In the genomic region with DNA sequence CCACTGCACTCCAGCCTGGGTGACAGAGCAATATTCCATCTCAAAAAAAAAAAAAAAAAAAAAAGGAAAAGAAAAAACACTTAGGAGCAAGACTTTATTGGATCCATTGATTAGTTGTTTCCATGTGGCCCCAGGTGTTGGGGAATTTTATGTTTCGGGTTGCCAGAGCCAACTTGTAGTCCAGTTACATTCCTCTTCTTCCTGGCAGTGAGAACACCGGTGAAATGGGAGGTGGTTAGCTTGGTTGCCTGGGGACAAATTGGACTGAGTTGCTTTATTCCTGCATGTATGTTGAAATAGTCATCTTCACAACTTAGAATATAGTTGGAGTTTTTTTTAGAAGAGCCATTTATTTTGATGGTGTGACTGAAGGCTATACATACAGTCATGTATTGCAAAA, we compare ENCODE assay signal across 1 cellular context.
TF ChIP-seq lines count a peak whose summit lies in the region.

No MANE protein-coding gene starts in this region.

TF ChIP-seq in GM12878, 131 proteins besides CTCF, POLR2A, EP300 and RAD21 (continued from another document):
- TF ChIP-seq, protein P1, sequence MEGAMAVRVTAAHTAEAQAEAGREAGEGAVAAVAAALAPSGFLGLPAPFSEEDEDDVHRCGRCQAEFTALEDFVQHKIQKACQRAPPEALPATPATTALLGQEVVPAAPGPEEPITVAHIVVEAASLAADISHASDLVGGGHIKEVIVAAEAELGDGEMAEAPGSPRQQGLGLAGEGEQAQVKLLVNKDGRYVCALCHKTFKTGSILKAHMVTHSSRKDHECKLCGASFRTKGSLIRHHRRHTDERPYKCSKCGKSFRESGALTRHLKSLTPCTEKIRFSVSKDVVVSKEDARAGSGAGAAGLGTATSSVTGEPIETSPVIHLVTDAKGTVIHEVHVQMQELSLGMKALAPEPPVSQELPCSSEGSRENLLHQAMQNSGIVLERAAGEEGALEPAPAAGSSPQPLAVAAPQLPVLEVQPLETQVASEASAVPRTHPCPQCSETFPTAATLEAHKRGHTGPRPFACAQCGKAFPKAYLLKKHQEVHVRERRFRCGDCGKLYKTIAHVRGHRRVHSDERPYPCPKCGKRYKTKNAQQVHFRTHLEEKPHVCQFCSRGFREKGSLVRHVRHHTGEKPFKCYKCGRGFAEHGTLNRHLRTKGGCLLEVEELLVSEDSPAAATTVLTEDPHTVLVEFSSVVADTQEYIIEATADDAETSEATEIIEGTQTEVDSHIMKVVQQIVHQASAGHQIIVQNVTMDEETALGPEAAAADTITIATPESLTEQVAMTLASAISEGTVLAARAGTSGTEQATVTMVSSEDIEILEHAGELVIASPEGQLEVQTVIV (IDR thresholded peaks at IDR 0.05; ENCODE audit: borderline replicate concordance, partially characterized antibody): no peak
- TF ChIP-seq POLR2AphosphoS5 (IDR thresholded peaks at IDR 0.05; ENCODE audit: low read length): no peak
- no peak for TF ChIP-seq TBL1XR1 (IDR thresholded peaks at IDR 0.05; ENCODE audit: low read depth, low read length)
- no peak for TF ChIP-seq HDGF (IDR thresholded peaks at IDR 0.05)
- no peak for TF ChIP-seq ATF7 (IDR thresholded peaks at IDR 0.05; ENCODE audit: low read depth)
- no peak for TF ChIP-seq RAD51 (IDR thresholded peaks at IDR 0.05)
- TF ChIP-seq LARP7 (IDR thresholded peaks at IDR 0.05): no peak
- no peak for TF ChIP-seq KDM1A (IDR thresholded peaks at IDR 0.05; ENCODE audit: borderline replicate concordance)
TF ChIP-seq in GM12878: peak in this region for 0.
